In the genomic region with DNA sequence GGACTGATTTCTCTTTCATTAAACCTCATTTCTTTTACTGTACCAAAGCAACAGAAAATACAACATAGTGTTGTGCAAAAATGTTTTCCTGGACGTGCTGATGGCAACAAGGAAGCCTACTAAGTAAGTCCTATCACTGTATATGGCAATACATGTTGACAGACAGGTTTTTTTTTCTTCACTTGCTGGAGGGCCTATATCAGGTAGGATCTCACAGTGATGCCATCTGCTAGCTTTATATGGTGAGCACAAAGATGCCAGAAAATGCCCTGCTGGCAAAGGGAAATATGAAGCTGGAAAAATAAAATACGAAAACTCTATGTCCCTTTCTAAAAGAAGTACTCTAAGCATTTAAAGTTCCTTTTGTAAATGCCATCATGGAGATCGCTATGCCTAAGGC, we compare ENCODE assay signal across 21 cellular contexts.
DNase-seq lines count a peak whose midpoint lies in the region; ATAC-seq, FAIRE-seq and TF ChIP-seq lines count a peak whose summit lies in the region.
"Had no signal": no experiment of that assay in that cellular context is flagged by ENCODE, and none has a peak within 500 bp of the region (broad histone marks: within the 10 kb centered on the region; RNA-seq: fewer than 3 reads in every experiment).

No MANE protein-coding gene starts in this region.

- in situ Hi-C loops in T47D (cut with HindIII; ENCODE audit: low pct_unique_long_range_greater_than_20kb, low sequenced_read_pairs): no loop called here

- intact Hi-C loops in MCF 10A (cut with micrococcal nuclease): no loop called here

- no TSS peak for BruUV-seq in MCF 10A (replicated peaks; lab: Mats Ljungman, UMichigan)

- no peaks in the 10 kb centered on the region for H3K9me3 Mint-ChIP-seq in MCF 10A (ENCODE audit: unreplicated experiment)
- no peaks in the 10 kb centered on the region for H3K9me3 Mint-ChIP-seq in osteocyte (ENCODE audit: unreplicated experiment)
- no peaks in the 10 kb centered on the region for H3K9me3 Mint-ChIP-seq in type B pancreatic cell

- no peak overlapping the region for H3K4me3 Mint-ChIP-seq in MCF 10A (ENCODE audit: unreplicated experiment)
- H3K4me3 Mint-ChIP-seq in osteocyte (ENCODE audit: unreplicated experiment): no peak overlapping the region
- H3K4me3 Mint-ChIP-seq in type B pancreatic cell: peak overlapping the region; percentile 72
- H3K4me3 Mint-ChIP-seq: activated naive CD8-positive, alpha-beta T cell had no signal

- CTCF ChIA-PET in MCF 10A (lab: Yijun Ruan, JAX): interaction anchor here (0.6 kb wide), 1 partner anchor 382 kb away, joined by 3 read pairs; no protein-coding TSS in a partner anchor

- H3K36me3 Mint-ChIP-seq in MCF 10A (ENCODE audit: insufficient read depth, unreplicated experiment) (peaks cover 11% of the 10 kb centered on the region), osteocyte (ENCODE audit: unreplicated experiment) (peaks cover 10% of the 10 kb centered on the region), type B pancreatic cell (no peaks in the 10 kb centered on the region)
- H3K36me3 Mint-ChIP-seq: activated naive CD8-positive, alpha-beta T cell had no signal

- H3K36me3 ChIP-seq in bronchial epithelial cell (ENCODE audit: control insufficient read depth, insufficient read depth, low read length): no peaks in the 10 kb centered on the region
- no peaks in the 10 kb centered on the region for H3K36me3 ChIP-seq in H7 (replicated peaks; ENCODE audit: control insufficient read depth, insufficient read depth, low read length)
- H3K36me3 ChIP-seq: BE2C had no signal

- H3K4me3 ChIP-seq in bronchial epithelial cell (ENCODE audit: low read depth, low read length) (no peak overlapping the region), H7 (ENCODE audit: insufficient read depth, low read depth, low read length) (no peak overlapping the region)

- TF ChIP-seq CTCF in MCF 10A (IDR thresholded peaks at IDR 0.05; ENCODE audit: unreplicated experiment): no peak
- no peak for TF ChIP-seq CTCF in bronchial epithelial cell (IDR thresholded peaks at IDR 0.05; ENCODE audit: insufficient read depth, low read length, severe bottlenecking)
- TF ChIP-seq CTCF in osteocyte (IDR thresholded peaks at IDR 0.05): no peak
- no peak for TF ChIP-seq CTCF in type B pancreatic cell (conservative IDR thresholded peaks at IDR 0.05)

- no peak overlapping the region for H3K27ac Mint-ChIP-seq in MCF 10A (ENCODE audit: low read depth, unreplicated experiment)
- peak overlapping the region; percentile 87 for H3K27ac Mint-ChIP-seq in osteocyte (ENCODE audit: unreplicated experiment)
- peak overlapping the region; percentile 97 for H3K27ac Mint-ChIP-seq in type B pancreatic cell
- H3K27ac Mint-ChIP-seq: activated naive CD8-positive, alpha-beta T cell had no signal

- no peak for ATAC-seq in GM19351 (IDR thresholded peaks at IDR 0.05; ENCODE audit: unreplicated experiment)
- ATAC-seq in HG02852 (IDR thresholded peaks at IDR 0.05; ENCODE audit: unreplicated experiment): no peak
- ATAC-seq: foreskin keratinocyte had no signal

- H3K27me3 Mint-ChIP-seq in MCF 10A (ENCODE audit: insufficient read depth, unreplicated experiment) (no peaks in the 10 kb centered on the region), osteocyte (ENCODE audit: unreplicated experiment) (no peaks in the 10 kb centered on the region), type B pancreatic cell (no peaks in the 10 kb centered on the region)

- H3K27me3 ChIP-seq in bronchial epithelial cell (ENCODE audit: control insufficient read depth, insufficient read depth, low read length) (no peaks in the 10 kb centered on the region), H7 (ENCODE audit: control insufficient read depth, insufficient read depth, low read length) (no peaks in the 10 kb centered on the region)
- H3K27me3 ChIP-seq: BE2C, brain microvascular endothelial cell, dorsolateral prefrontal cortex, foreskin keratinocyte had no signal

- no peak for FAIRE-seq in bronchial epithelial cell (lab: Jason Lieb, UNC)
- FAIRE-seq: A204.1, kidney, TTC549 had no signal

- POLR2A ChIA-PET in MCF 10A (lab: Yijun Ruan, JAX): no interaction called here

- H3K4me1 Mint-ChIP-seq in MCF 10A (ENCODE audit: insufficient read depth, unreplicated experiment) (peaks cover 6% of the 10 kb centered on the region), osteocyte (ENCODE audit: unreplicated experiment) (peaks cover 36% of the 10 kb centered on the region), type B pancreatic cell (ENCODE audit: unreplicated experiment) (peaks cover 41% of the 10 kb centered on the region)

- DNase-seq in T47D (ENCODE audit: low read depth in 1 of 2, low spot score in 1 of 2) (peak; percentile 5 to 68), MCF 10A (ENCODE audit: unreplicated experiment) (no peak), bronchial epithelial cell (ENCODE audit: low read depth) (peak; percentile 44), osteocyte (ENCODE audit: extremely low spot score, unreplicated experiment) (no peak), type B pancreatic cell (ENCODE audit: extremely low spot score, unreplicated experiment) (no peak), H7 (no peak)
- DNase-seq: activated CD4-positive, alpha-beta T cell treated with anti-CD3 and anti-CD28 coated beads for 4 hours; BE2C; brain microvascular endothelial cell; Caco-2; foreskin keratinocyte; kidney; NCI-H526; occipital lobe; SW 1271 had no signal

Comparison
In these comparisons a context has a peak if more than half of its experiments do, and no peak if none do; other contexts are left out.
1. DNase-seq: peak in T47D (2 of 2) and bronchial epithelial cell (single experiment); none in MCF 10A (single experiment), osteocyte (single experiment), type B pancreatic cell (single experiment) and H7 (single experiment).